In the genomic region with DNA sequence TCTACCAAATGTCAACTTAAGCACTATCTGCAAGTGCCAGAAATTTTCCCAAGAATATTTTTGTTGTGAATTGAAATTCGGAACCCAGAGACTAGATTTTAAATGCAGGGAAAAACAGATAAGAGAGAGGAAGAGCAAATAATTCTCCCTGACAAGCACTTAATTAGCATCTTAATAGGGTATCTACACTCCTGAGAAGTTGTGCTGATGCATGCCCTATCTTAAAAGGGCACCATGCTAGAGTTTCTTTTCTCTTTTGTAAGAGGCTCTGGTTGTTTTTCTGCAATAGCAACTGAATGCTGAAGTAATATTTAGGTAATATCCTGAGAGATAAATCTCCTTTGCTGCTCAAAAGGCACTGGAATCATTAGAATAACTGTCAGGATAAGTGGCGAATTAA, we compare ENCODE assay signal across 1 cellular context.
TF ChIP-seq lines count a peak whose summit lies in the region.

No MANE protein-coding gene starts in this region.

TF ChIP-seq in WTC11, 78 proteins besides CTCF, POLR2A, EP300 and RAD21 (continued from another document):
- TF ChIP-seq, protein P1, sequence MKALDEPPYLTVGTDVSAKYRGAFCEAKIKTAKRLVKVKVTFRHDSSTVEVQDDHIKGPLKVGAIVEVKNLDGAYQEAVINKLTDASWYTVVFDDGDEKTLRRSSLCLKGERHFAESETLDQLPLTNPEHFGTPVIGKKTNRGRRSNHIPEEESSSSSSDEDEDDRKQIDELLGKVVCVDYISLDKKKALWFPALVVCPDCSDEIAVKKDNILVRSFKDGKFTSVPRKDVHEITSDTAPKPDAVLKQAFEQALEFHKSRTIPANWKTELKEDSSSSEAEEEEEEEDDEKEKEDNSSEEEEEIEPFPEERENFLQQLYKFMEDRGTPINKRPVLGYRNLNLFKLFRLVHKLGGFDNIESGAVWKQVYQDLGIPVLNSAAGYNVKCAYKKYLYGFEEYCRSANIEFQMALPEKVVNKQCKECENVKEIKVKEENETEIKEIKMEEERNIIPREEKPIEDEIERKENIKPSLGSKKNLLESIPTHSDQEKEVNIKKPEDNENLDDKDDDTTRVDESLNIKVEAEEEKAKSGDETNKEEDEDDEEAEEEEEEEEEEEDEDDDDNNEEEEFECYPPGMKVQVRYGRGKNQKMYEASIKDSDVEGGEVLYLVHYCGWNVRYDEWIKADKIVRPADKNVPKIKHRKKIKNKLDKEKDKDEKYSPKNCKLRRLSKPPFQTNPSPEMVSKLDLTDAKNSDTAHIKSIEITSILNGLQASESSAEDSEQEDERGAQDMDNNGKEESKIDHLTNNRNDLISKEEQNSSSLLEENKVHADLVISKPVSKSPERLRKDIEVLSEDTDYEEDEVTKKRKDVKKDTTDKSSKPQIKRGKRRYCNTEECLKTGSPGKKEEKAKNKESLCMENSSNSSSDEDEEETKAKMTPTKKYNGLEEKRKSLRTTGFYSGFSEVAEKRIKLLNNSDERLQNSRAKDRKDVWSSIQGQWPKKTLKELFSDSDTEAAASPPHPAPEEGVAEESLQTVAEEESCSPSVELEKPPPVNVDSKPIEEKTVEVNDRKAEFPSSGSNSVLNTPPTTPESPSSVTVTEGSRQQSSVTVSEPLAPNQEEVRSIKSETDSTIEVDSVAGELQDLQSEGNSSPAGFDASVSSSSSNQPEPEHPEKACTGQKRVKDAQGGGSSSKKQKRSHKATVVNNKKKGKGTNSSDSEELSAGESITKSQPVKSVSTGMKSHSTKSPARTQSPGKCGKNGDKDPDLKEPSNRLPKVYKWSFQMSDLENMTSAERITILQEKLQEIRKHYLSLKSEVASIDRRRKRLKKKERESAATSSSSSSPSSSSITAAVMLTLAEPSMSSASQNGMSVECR (CRISPR knock-in tag; IDR thresholded peaks at IDR 0.05; ENCODE audit: borderline replicate concordance), result no peak
TF ChIP-seq in WTC11: peak in this region for 0.
